In the genomic region with DNA sequence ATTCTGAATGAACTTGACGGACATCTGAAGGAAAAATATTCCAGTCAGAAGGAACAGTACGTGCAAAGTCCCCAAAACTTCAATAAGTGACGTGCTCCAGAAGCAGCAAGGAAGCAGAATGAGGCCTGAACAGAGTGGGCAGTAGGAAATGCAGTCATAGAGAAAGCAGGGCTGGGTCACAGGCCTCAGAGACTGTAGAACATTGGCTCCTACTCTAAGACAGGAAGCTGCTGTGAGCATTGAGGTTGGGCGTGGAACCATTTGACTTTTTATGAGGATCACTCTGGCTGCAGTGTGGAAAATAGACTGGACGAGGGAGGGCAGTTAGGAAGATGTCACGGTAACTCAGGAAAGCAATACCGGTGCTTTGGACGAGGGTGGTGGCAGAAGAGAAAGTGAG, we compare ENCODE assay signal across 11 cellular contexts.
DNase-seq lines count a peak whose midpoint lies in the region; ATAC-seq and FAIRE-seq lines count a peak whose summit lies in the region.
"Had no signal": no experiment of that assay in that cellular context is flagged by ENCODE, and none has a peak within 500 bp of the region (broad histone marks: within the 10 kb centered on the region; RNA-seq: fewer than 3 reads in every experiment).

No MANE protein-coding gene starts in this region.

- ATAC-seq in GM21737 (IDR thresholded peaks at IDR 0.05; ENCODE audit: unreplicated experiment) (no peak), GM18909 (IDR thresholded peaks at IDR 0.05; ENCODE audit: poor library complexity, unreplicated experiment) (no peak), GM21423 (IDR thresholded peaks at IDR 0.05; ENCODE audit: unreplicated experiment) (no peak)

- FAIRE-seq in GM19239 (lab: Jason Lieb, UNC) = peak; percentile 44
- FAIRE-seq: HTR-8/SVneo had no signal

- in situ Hi-C loops in KBM-7 (cut with MboI; ENCODE audit: low pct_unique_long_range_greater_than_20kb, low sequenced_read_pairs) = no loop called here

- DNase-seq in GM19239 (ENCODE audit: insufficient read length, low spot score) (no peak), KBM-7 (peak; percentile 15), hypothalamus (lab: John Stamatoyannopoulos, UW) (no peak)
- DNase-seq in activated naive CD4-positive, alpha-beta T cell treated with anti-CD3 and anti-CD28 coated beads, Interleukin-2, amount 50 U/mL, for 16 hours = peak; percentile 16
- DNase-seq in stimulated activated CD4-positive, alpha-beta T cell treated with anti-CD3 and anti-CD28 coated beads, Interleukin-1b, Interleukin-23, amount 100 ng/mL, for 48 hours = peak; percentile 50
- DNase-seq: mammary epithelial cell, substantia nigra had no signal

Comparison
In these comparisons a context has a peak if more than half of its experiments do, and no peak if none do; other contexts are left out.
1. DNase-seq: peak in KBM-7 (single experiment), activated naive CD4-positive, alpha-beta T cell treated with anti-CD3 and anti-CD28 coated beads, Interleukin-2, amount 50 U/mL, for 16 hours (single experiment) and stimulated activated CD4-positive, alpha-beta T cell treated with anti-CD3 and anti-CD28 coated beads, Interleukin-1b, Interleukin-23, amount 100 ng/mL, for 48 hours (single experiment); none in GM19239 (single experiment) and hypothalamus (0 of 51).